8 cellular contexts compared by ENCODE assay signal in genomic region chr10:71836594-71836970, GRCh38.
A peak's percentile ranks its signal among the peaks of the same experiment; 100 is the strongest.
DNase-seq lines count a peak whose midpoint lies in the region; ATAC-seq and TF ChIP-seq lines count a peak whose summit lies in the region.

No MANE protein-coding gene starts in this region.

- no peak for DNase-seq in GM06990 (ENCODE audit: extremely low read depth, insufficient read length)
- DNase-seq in astrocyte of the spinal cord (ENCODE audit: low read depth, low spot score): peak; percentile 62
- no peak for DNase-seq in NCI-H2171 treated with DMSO at 0.1 percent for 48 hours (lab: John Stamatoyannopoulos, UW)
- DNase-seq in HPDE6-E6E7 (ENCODE audit: extremely low spot score): no peak
- DNase-seq in COR-L47 (lab: John Stamatoyannopoulos, UW): no peak

- H3K27ac ChIP-seq in muscle layer of duodenum (ENCODE audit: low read length): peak overlapping the region; percentile 42

- H3K4me3 ChIP-seq in GM06990 (replicated peaks; ENCODE audit: low read depth, low read length): peak overlapping the region; percentile 40
- H3K4me3 ChIP-seq in astrocyte of the spinal cord (ENCODE audit: low read depth, low read length): no peak overlapping the region
- no peak overlapping the region for H3K4me3 ChIP-seq in muscle layer of duodenum (ENCODE audit: low read depth in 1 of 2, low read length in 2 of 2)

- peaks cover 38 to 71% of the 10 kb centered on the region in 2 donors for H3K4me1 ChIP-seq in muscle layer of duodenum (ENCODE audit: control insufficient read depth in 1 of 2, insufficient read depth in 2 of 2, low read length in 2 of 2)

- in situ Hi-C loops in astrocyte of the spinal cord (cut with HindIII; ENCODE audit: low sequenced_read_pairs): no loop called here

- H3K9me3 ChIP-seq in muscle layer of duodenum (ENCODE audit: control insufficient read depth in 1 of 2, low read length in 2 of 2): no peaks in the 10 kb centered on the region

- H3K27me3 ChIP-seq in GM06990 (replicated peaks; ENCODE audit: control insufficient read depth, insufficient read depth, low read length) (no peaks in the 10 kb centered on the region), muscle layer of duodenum (ENCODE audit: low read depth, low read length) (no peaks in the 10 kb centered on the region)

- TF ChIP-seq CTCF in GM06990 (IDR thresholded peaks at IDR 0.05; ENCODE audit: insufficient read depth, low read length, poor library complexity, severe bottlenecking) (no peak), astrocyte of the spinal cord (IDR thresholded peaks at IDR 0.05; ENCODE audit: low read depth, low read length) (no peak)

- H3K36me3 ChIP-seq in GM06990 (ENCODE audit: control insufficient read depth, insufficient read depth, low read length) (peaks cover 5% of the 10 kb centered on the region), muscle layer of duodenum (ENCODE audit: control insufficient read depth in 1 of 2, insufficient read depth in 2 of 2, low read length in 2 of 2) (peaks cover 17 to 26% of the 10 kb centered on the region in 2 donors)

- ATAC-seq in HG02678 (IDR thresholded peaks at IDR 0.05; ENCODE audit: unreplicated experiment): peak; percentile 22
- ATAC-seq in activated CD4-positive, CD25-positive, alpha-beta regulatory T cell treated with anti-CD3 and anti-CD28 coated beads, Interleukin-2, amount 50 U/mL, for 24 hours: no peak
